ENCODE assay signal across 22 cellular contexts in the genomic region with DNA sequence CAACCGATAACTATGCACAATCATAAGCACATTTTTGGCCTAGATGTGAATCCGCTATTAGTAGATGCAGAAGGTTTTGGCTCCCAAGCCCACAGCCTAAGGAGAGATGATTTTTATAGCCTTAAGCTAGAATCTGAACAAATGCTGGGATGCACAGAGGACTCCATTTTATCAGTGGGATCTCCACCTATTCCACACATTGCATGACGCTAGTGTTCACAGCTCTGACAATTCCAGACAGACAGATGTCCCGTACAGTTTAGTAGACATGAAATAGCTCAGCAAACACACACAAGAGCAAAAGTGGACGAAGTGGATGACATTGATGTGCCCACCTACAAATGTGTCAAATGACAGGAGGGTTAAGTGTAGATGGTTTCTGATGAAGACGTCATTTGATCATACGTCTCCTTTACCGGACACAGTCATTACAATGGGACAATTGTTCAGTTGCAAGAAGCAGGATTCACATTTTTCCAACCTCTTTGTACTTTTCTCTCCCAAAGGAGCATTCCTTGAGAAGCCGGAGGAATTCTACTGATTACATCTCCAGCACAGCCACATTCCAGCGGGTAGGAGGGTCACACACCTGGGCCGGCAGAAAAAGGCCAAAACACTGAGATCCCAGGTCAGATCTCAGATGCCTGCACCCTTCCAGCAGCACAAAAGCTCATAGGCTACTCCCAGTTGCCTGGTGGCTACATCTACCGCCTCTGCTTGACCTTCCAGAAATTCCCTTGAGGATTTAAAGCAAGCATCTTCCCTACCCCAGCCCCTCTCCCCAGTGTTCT.
"Had no signal": no experiment of that assay in that cellular context is flagged by ENCODE, and none has a peak within 500 bp of the region (broad histone marks: within the 10 kb centered on the region; RNA-seq: fewer than 3 reads in every experiment).

No MANE protein-coding gene starts in this region.

- H3K27ac ChIP-seq: body of pancreas had no signal

- H3K4me2 ChIP-seq: smooth muscle cell had no signal

- ATAC-seq: activated CD8-positive, alpha-beta T cell treated with anti-CD3 and anti-CD28 coated beads, Interleukin-2, amount 10 ng/mL, durations not matched to agents 7 days and 5 days; body of pancreas; esophagus mucosa; left colon; mucosa of descending colon; stimulated activated naive B cell treated with anti-CD40 and anti-IgM and Interleukin-4, amounts not matched to agents 10 μg/mL and 1 μg/mL and 100 μg/mL, for 72 hours had no signal

- H3K4me3 ChIP-seq: body of pancreas, mucosa of descending colon, sigmoid colon, smooth muscle cell had no signal

- H3K4me1 ChIP-seq: body of pancreas had no signal

- H3K9me3 ChIP-seq: body of pancreas, mucosa of descending colon, sigmoid colon had no signal

- FAIRE-seq: endothelial cell of umbilical vein, frontal cortex, islet of Langerhans had no signal

- H3K27me3 ChIP-seq: body of pancreas, sigmoid colon had no signal

- DNase-seq: activated CD4-positive, alpha-beta T cell treated with anti-CD3 and anti-CD28 coated beads for 1 hour; activated CD4-positive, alpha-beta T cell treated with anti-CD3 and anti-CD28 coated beads, Interleukin-2, amount 50 U/mL, for 1 hour; activated CD8-positive, alpha-beta T cell treated with anti-CD3 and anti-CD28 coated beads, Interleukin-2, amount 10 ng/mL, durations not matched to agents 7 days and 5 days; activated gamma-delta T cell treated with Interleukin-2 at 50 U/mL for 16 hours; anterior cingulate cortex; body of pancreas; effector memory CD4-positive, alpha-beta T cell; left colon; mesendoderm; mucosa of descending colon; nephron progenitor cell; sigmoid colon; stimulated activated CD4-positive, alpha-beta T cell treated with anti-CD3 and anti-CD28 coated beads, Interleukin-15, amount 100 ng/mL, for 24 hours; stimulated activated CD4-positive, alpha-beta T cell treated with anti-CD3 and anti-CD28 coated beads, Interleukin-2, amount 100 ng/mL, for 48 hours; stimulated activated CD8-positive, alpha-beta memory T cell treated with anti-CD3 and anti-CD28 coated beads, Interleukin-4, amount 100 ng/mL, for 48 hours; stimulated activated naive B cell treated with anti-CD40 and anti-IgM and Interleukin-4, amounts not matched to agents 10 μg/mL and 1 μg/mL and 100 μg/mL, for 72 hours; T-helper 9 cell had no signal

- H3K36me3 ChIP-seq: sigmoid colon had no signal
